9 cellular contexts compared by ENCODE assay signal in genomic region chr2:240913810-240914644, GRCh38. TPM values are rescaled to one million over a fixed set of nuclear protein-coding genes. Genes with fewer than 3 reads are reported as not detected.
DNase-seq lines count a peak whose midpoint lies in the region; ATAC-seq and TF ChIP-seq lines count a peak whose summit lies in the region.
"Had no signal": no experiment of that assay in that cellular context is flagged by ENCODE, and none has a peak within 500 bp of the region (broad histone marks: within the 10 kb centered on the region; RNA-seq: fewer than 3 reads in every experiment).

No MANE protein-coding gene starts in this region.

- no peak overlapping the region for H3K4me3 Mint-ChIP-seq in WTC11
- H3K4me3 Mint-ChIP-seq: activated naive CD8-positive, alpha-beta T cell had no signal

- H3K27ac ChIP-seq in KMS-11 = no peak overlapping the region

- no peak overlapping the region for H3K9ac ChIP-seq in KMS-11

- no peak overlapping the region for H3K4me3 ChIP-seq in KMS-11 (IDR thresholded peaks at IDR 0.05; ENCODE audit: insufficient read depth, low read depth, low read length)

- H3K27me3 Mint-ChIP-seq in WTC11 (ENCODE audit: low read depth) = peaks cover 6% of the 10 kb centered on the region

- no peaks in the 10 kb centered on the region for H3K4me1 Mint-ChIP-seq in WTC11

- H3K79me2 ChIP-seq in KMS-11 (ENCODE audit: insufficient read depth, low read depth) = no peaks in the 10 kb centered on the region

- CTCF ChIA-PET in WTC11 (lab: Charles Lee) = interaction anchor here (0.5 to 4.3 kb wide), 65 partner anchors 8 to 1171 kb away, joined by 3 to 38 read pairs (median 4); partner anchors contain the start of genes CROCC2, HDLBP, KIF1A and MAB21L4

- H3K4me1 ChIP-seq in KMS-11 (ENCODE audit: low read depth, poor library complexity, severe bottlenecking) = no peaks in the 10 kb centered on the region

- H3K4me2 ChIP-seq in KMS-11 = no peak overlapping the region

- H3K27ac Mint-ChIP-seq in WTC11 = no peak overlapping the region
- H3K27ac Mint-ChIP-seq: activated naive CD8-positive, alpha-beta T cell had no signal

- H3K27me3 ChIP-seq in KMS-11 (ENCODE audit: insufficient read depth, low read depth) = peaks cover 60% of the 10 kb centered on the region; the same call in 1 of the 2 replicates

- H3K9me3 Mint-ChIP-seq in WTC11 = no peaks in the 10 kb centered on the region

- POLR2A ChIA-PET in WTC11 (lab: Charles Lee) = interaction anchor here (1.0 to 1.6 kb wide), 5 partner anchors 13 to 124 kb away, joined by 3 read pairs; no protein-coding TSS in a partner anchor

- H4K20me1 ChIP-seq in KMS-11 (ENCODE audit: insufficient read depth) = no peaks in the 10 kb centered on the region

- no peak overlapping the region for H2AFZ ChIP-seq in KMS-11 (ENCODE audit: low read depth)

- H3K36me3 Mint-ChIP-seq in WTC11 = no peaks in the 10 kb centered on the region

- ATAC-seq in WTC11 (peak; percentile 75), left lobe of liver (peak; percentile 75), HG03196 (IDR thresholded peaks at IDR 0.05; ENCODE audit: unreplicated experiment) (no peak), HG03521 (IDR thresholded peaks at IDR 0.05; ENCODE audit: unreplicated experiment) (no peak)

- TF ChIP-seq CTCF in KMS-11 (conservative IDR thresholded peaks at IDR 0.05; ENCODE audit: low read depth, low read length) (peak; percentile 73), WTC11 (IDR thresholded peaks at IDR 0.05) (peak; percentile 96)

- DNase-seq in DMS114 treated with DMSO at 0.1 percent for 48 hours (lab: John Stamatoyannopoulos, UW; ENCODE audit: unreplicated experiment) = peak; percentile 25
- peak; percentile 95 for DNase-seq in WTC11 (ENCODE audit: low spot score)
- DNase-seq in central memory CD4-positive, alpha-beta T cell = peak; percentile 39
- DNase-seq in left lobe of liver (ENCODE audit: low spot score) = no peak
- DNase-seq in stimulated activated CD4-positive, alpha-beta T cell treated with anti-CD3 and anti-CD28 coated beads, TNF-alpha, amount 100 ng/mL, for 4 hours (ENCODE audit: low read depth in 3 of 3) = peak; percentile 28 to 36 (median 34)

- no peaks in the 10 kb centered on the region for H3K36me3 ChIP-seq in KMS-11 (ENCODE audit: insufficient read depth)

TF ChIP-seq in WTC11, 78 proteins besides CTCF, POLR2A, EP300 and RAD21:
- TF ChIP-seq SMAD3 (CRISPR knock-in tag; IDR thresholded peaks at IDR 0.05; ENCODE audit: borderline replicate concordance) (0 out of 2 replicates have a peak, but pooled peaks have one; percentile 17), ZNF138 (CRISPR knock-in tag; conservative IDR thresholded peaks at IDR 0.05) (no peak), HMGA2 (CRISPR knock-in tag; IDR thresholded peaks at IDR 0.05) (no peak), GRHL2 (CRISPR knock-in tag; IDR thresholded peaks at IDR 0.05; ENCODE audit: insufficient replicate concordance, severe bottlenecking) (no peak), NR2C2 (CRISPR knock-in tag; IDR thresholded peaks at IDR 0.05) (0 out of 2 replicates have a peak, but pooled peaks have one; percentile 33)

RNA-seq across cellular contexts. Expression of gene CROCC2, which starts 7.9 kb away (rescaled TPM):
- total RNA-seq in WTC11 (2021) (not detected in 3 replicates), left lobe of liver (0.05 TPM)

RNA-seq across cellular contexts. Expression of gene MAB21L4, which starts 18.1 kb away (rescaled TPM):
- total RNA-seq in WTC11 (2021) (not detected in 3 replicates), left lobe of liver (19.3 TPM)

RNA-seq across cellular contexts. Expression of gene AGXT, which starts 45.4 kb away (rescaled TPM):
- 0.16 to 0.37 TPM (median 0.24 TPM) in 3 replicates for total RNA-seq in WTC11 (2021)
- total RNA-seq in left lobe of liver = 1,805 TPM

Comparison
In these comparisons a context has a peak if more than half of its experiments do, and no peak if none do; other contexts are left out.
1. ATAC-seq: peak in WTC11 (single experiment) and left lobe of liver (single experiment); none in HG03196 (single experiment) and HG03521 (single experiment).
2. RNA of gene MAB21L4, which starts 18.1 kb away (total RNA-seq): 19.3 TPM in left lobe of liver (single experiment); not detected in WTC11; every median in the first group is over 10 times any median in the second.
3. RNA of gene AGXT, which starts 45.4 kb away (total RNA-seq): 1,805 TPM in left lobe of liver (single experiment); 0.16 to 0.37 TPM in WTC11; every median in the first group is over 1,000 times any median in the second.